ENCODE assay signal across 11 cellular contexts in genomic region chr9:121326130-121326838, GRCh38. TPM values are rescaled to one million over a fixed set of nuclear protein-coding genes. Genes with fewer than 3 reads are reported as not detected.
DNase-seq lines count a peak whose midpoint lies in the region; ATAC-seq, FAIRE-seq and TF ChIP-seq lines count a peak whose summit lies in the region.
"Had no signal": no experiment of that assay in that cellular context is flagged by ENCODE, and none has a peak within 500 bp of the region (broad histone marks: within the 10 kb centered on the region; RNA-seq: fewer than 3 reads in every experiment).

No MANE protein-coding gene starts in this region.

- no peak for TF ChIP-seq CTCF in K562 (IDR thresholded peaks at IDR 0.05 in 2 of 3, conservative IDR thresholded peaks at IDR 0.05 in 1 of 3; ENCODE audit: insufficient read depth in 2 of 3, low read depth in 1 of 3, low read length in 3 of 3)

- H3K9me1 ChIP-seq in K562 (ENCODE audit: control insufficient read depth, insufficient read depth, low read length) = no peaks in the 10 kb centered on the region

- H3K9me3 ChIP-seq in K562 (replicated peaks; ENCODE audit: control insufficient read depth, insufficient read depth, low read depth, low read length) = no peaks in the 10 kb centered on the region

- no peak overlapping the region for H2AFZ ChIP-seq in K562 (ENCODE audit: low read depth, low read length)

- intact Hi-C loops in K562 (cut with micrococcal nuclease) = loop anchor here (10.0 kb wide), 1 partner anchor 581 kb away; no protein-coding TSS in a partner anchor
- intact Hi-C loops in left ventricle myocardium superior (cut with micrococcal nuclease) = loop anchor here (10.0 kb wide), 1 partner anchor 49 kb away; the partner anchor contains the start of gene STOM

- H3K4me1 Mint-ChIP-seq in immature natural killer cell = peaks cover 36 to 51% of the 10 kb centered on the region in 2 donors

- no peak overlapping the region for H3K9ac ChIP-seq in K562 (ENCODE audit: insufficient read depth in 1 of 2, low read depth in 2 of 2, low read length in 2 of 2)

- POLR2A ChIA-PET in K562 (lab: Yijun Ruan, JAX) = interaction anchor here (1.2 kb wide), 1 partner anchor 18 kb away, joined by 4 read pairs; no protein-coding TSS in a partner anchor

- TF ChIP-seq EP300 in K562 (IDR thresholded peaks at IDR 0.05; ENCODE audit: low read length) = no peak

- no TSS peak for BruUV-seq in K562 (replicated peaks; lab: Mats Ljungman, UMichigan)

- no peak overlapping the region for H3K27ac Mint-ChIP-seq in immature natural killer cell

- no peak for TF ChIP-seq RAD21 in K562 (CRISPR knock-in tag; conservative IDR thresholded peaks at IDR 0.05 in 1 of 2, IDR thresholded peaks at IDR 0.05 in 1 of 2)

- DNase-seq in COR-L47 (lab: John Stamatoyannopoulos, UW) (peak; percentile 14), K562 (ENCODE audit: extremely low read depth in 1 of 4, low spot score in 3 of 4) (no peak), left ventricle myocardium superior (peak; percentile 89), putamen (ENCODE audit: low spot score) (peak; percentile 54), SW 1271 (lab: John Stamatoyannopoulos, UW) (no peak), CD1c-positive myeloid dendritic cell (ENCODE audit: extremely low spot score) (no peak), immature natural killer cell (no peak)
- DNase-seq in activated CD4-positive, alpha-beta T cell treated with anti-CD3 and anti-CD28 coated beads, Interleukin-2, amount 50 U/mL, for 4 hours = no peak
- DNase-seq: DMS79 treated with DMSO at 0.1 percent for 48 hours, T-helper 9 cell had no signal

- in situ Hi-C loops in K562 (cut with MboI) = no loop called here

- H3K27ac ChIP-seq in K562 (ENCODE audit: extremely low read depth, low read depth, low read length) = no peak overlapping the region

- no peak for FAIRE-seq in K562 (lab: Jason Lieb, UNC)
- FAIRE-seq: colon had no signal

- peaks cover 16 to 61% (median 31%) of the 10 kb centered on the region in 3 donors for H3K36me3 Mint-ChIP-seq in immature natural killer cell

- 35% methylated on average over 13 of the region's 19 CpGs for WGBS in K562 (ENCODE audit: insufficient coverage, low coverage, missing lambda C conversion rate)

- peaks cover 0 to 3% (median 0%) of the 10 kb centered on the region in 3 donors for H3K27me3 Mint-ChIP-seq in immature natural killer cell (ENCODE audit: low read depth in 3 of 3)

- no peak overlapping the region for H3K4me3 Mint-ChIP-seq in immature natural killer cell

- ATAC-seq in K562 = no peak
- ATAC-seq in left ventricle myocardium superior = peak; percentile 89

- no peaks in the 10 kb centered on the region for H3K79me2 ChIP-seq in K562 (ENCODE audit: control insufficient read depth, insufficient read depth, low read length)

- no peaks in the 10 kb centered on the region; the same call in 2 of the 3 replicates for H3K36me3 ChIP-seq in K562 (ENCODE audit: control insufficient read depth, insufficient read depth, low read length)

- H3K9me3 Mint-ChIP-seq in immature natural killer cell = no peaks in the 10 kb centered on the region

- H4K20me1 ChIP-seq in K562 (replicated peaks; ENCODE audit: control insufficient read depth, insufficient read depth, low read length) = no peaks in the 10 kb centered on the region

- TF ChIP-seq POLR2A in K562 (conservative IDR thresholded peaks at IDR 0.05) = no peak

- CTCF ChIA-PET in K562 (lab: Yijun Ruan, JAX; ENCODE audit: low intra/inter-chr PET ratio) = no interaction called here

- no peaks in the 10 kb centered on the region for H3K27me3 ChIP-seq in K562 (ENCODE audit: control insufficient read depth in 2 of 2, insufficient read depth in 2 of 2, low read length in 2 of 2)

- H3K4me3 ChIP-seq in K562 = no peak overlapping the region

- H3K4me2 ChIP-seq in K562 (ENCODE audit: insufficient read depth, low read length) = no peak overlapping the region

- H3K4me1 ChIP-seq in K562 (replicated peaks in 1 of 2; ENCODE audit: control insufficient read depth in 2 of 2, insufficient read depth in 2 of 2, low read length in 2 of 2) = peaks cover 0 to 4% of the 10 kb centered on the region in 2 experiments; a peak in 2 of 5 replicates

TF ChIP-seq in K562, 482 proteins besides CTCF, POLR2A, EP300 and RAD21:
- TF ChIP-seq ADNP (tag; IDR thresholded peaks at IDR 0.05) (no peak), RFX1 (IDR thresholded peaks at IDR 0.05) (peak; percentile 21; the same call in 1 of the 2 replicates)

RNA-seq across cellular contexts. Expression of gene STOM, which starts 43.8 kb away (rescaled TPM):
- 57.6 and 69.2 TPM in 2 replicates for total RNA-seq in K562 (2011; cell fraction: chromatin; rRNA removed; ENCODE audit: low replicate concordance)
- total RNA-seq in K562 (2011; cell fraction: nucleolus; rRNA removed) = 86.6 and 95.4 TPM in 2 replicates
- 109 and 133 TPM in 2 replicates for total RNA-seq in K562 (2011; cell fraction: nucleoplasm; rRNA removed)
- total RNA-seq in K562 (2014; rRNA removed) (23.2 and 34.7 TPM in 2 replicates), K562 (2014; rRNA removed; fragmentation: Illumina TruSeq; extraction: Trizol) (43.9 and 52.4 TPM in 2 replicates), K562 (2015; rRNA removed; fragmentation: Illumina TruSeq; extraction: Trizol) (54.4 and 58.1 TPM in 2 replicates), K562 (2021) (56.7 and 56.9 TPM in 2 replicates), left ventricle myocardium superior (153 TPM)
- polyA plus RNA-seq in K562 (2011; rRNA removed) (62.6 and 140 TPM in 2 replicates), K562 (2014; fragmentation: Illumina TruSeq; extraction: Trizol) (46.9 and 49.4 TPM in 2 replicates), K562 (2014; fragmentation: Nextera tagmentation; extraction: Ambion mirVana) (10 to 100 TPM; 24.6 to 35.8 TPM), K562 (2014; rRNA removed) (33.5 and 43.0 TPM in 2 replicates), immature natural killer cell (100 to 1,000 TPM; 472 to 632 (median 495) TPM)
- polyA plus RNA-seq in K562 (2011; cell fraction: cytosol; rRNA removed) = 46.5 and 61.5 TPM in 2 replicates
- 15.3 and 22.4 TPM in 2 replicates for polyA plus RNA-seq in K562 (2011; cell fraction: nucleus; rRNA removed)
- polyA plus RNA-seq in K562 (2012) = 27.0 and 42.0 TPM in 2 replicates
- 40.2 and 82.5 TPM in 2 replicates for polyA minus RNA-seq in K562 (2011; rRNA and poly(A)+ RNA removed)
- polyA minus RNA-seq in K562 (2011; cell fraction: cytosol; rRNA and poly(A)+ RNA removed) = 37.9 and 62.8 TPM in 2 replicates
- polyA minus RNA-seq in K562 (2011; cell fraction: nucleus; rRNA and poly(A)+ RNA removed) = 11.0 and 11.8 TPM in 2 replicates

RNA-seq across cellular contexts. Expression of gene GSN, which starts 58.3 kb away (rescaled TPM):
- 15.3 and 27.0 TPM in 2 replicates for total RNA-seq in K562 (2011; cell fraction: chromatin; rRNA removed; ENCODE audit: low replicate concordance)
- 9.9 and 11.0 TPM in 2 replicates for total RNA-seq in K562 (2011; cell fraction: nucleolus; rRNA removed)
- 8.1 and 9.2 TPM in 2 replicates for total RNA-seq in K562 (2011; cell fraction: nucleoplasm; rRNA removed)
- 8.2 and 10.8 TPM in 2 replicates for total RNA-seq in K562 (2014; rRNA removed)
- total RNA-seq in K562 (2014; rRNA removed; fragmentation: Illumina TruSeq; extraction: Trizol) = 3.3 and 3.5 TPM in 2 replicates
- 12.3 and 12.4 TPM in 2 replicates for total RNA-seq in K562 (2015; rRNA removed; fragmentation: Illumina TruSeq; extraction: Trizol)
- total RNA-seq in K562 (2021) = 9.0 and 9.6 TPM in 2 replicates
- polyA plus RNA-seq in K562 (2011; rRNA removed) = 16.6 and 24.2 TPM in 2 replicates
- 27.5 and 34.5 TPM in 2 replicates for polyA plus RNA-seq in K562 (2011; cell fraction: cytosol; rRNA removed)
- polyA plus RNA-seq in K562 (2011; cell fraction: nucleus; rRNA removed) = 15.8 and 17.0 TPM in 2 replicates
- polyA plus RNA-seq in K562 (2012) = 11.2 and 34.5 TPM in 2 replicates
- 5.2 and 7.4 TPM in 2 replicates for polyA plus RNA-seq in K562 (2014; fragmentation: Illumina TruSeq; extraction: Trizol)
- polyA plus RNA-seq in K562 (2014; fragmentation: Nextera tagmentation; extraction: Ambion mirVana) = under 1 TPM; 0.39 to 0.41 TPM
- polyA plus RNA-seq in K562 (2014; rRNA removed) = 7.5 and 11.2 TPM in 2 replicates
- polyA minus RNA-seq in K562 (2011; rRNA and poly(A)+ RNA removed) = 23.7 and 31.3 TPM in 2 replicates
- polyA minus RNA-seq in K562 (2011; cell fraction: cytosol; rRNA and poly(A)+ RNA removed) = 24.8 and 27.9 TPM in 2 replicates
- polyA minus RNA-seq in K562 (2011; cell fraction: nucleus; rRNA and poly(A)+ RNA removed) = 6.2 and 9.0 TPM in 2 replicates
- 717 TPM for total RNA-seq in left ventricle myocardium superior
- polyA plus RNA-seq in immature natural killer cell = 100 to 1,000 TPM; 199 to 325 (median 226) TPM

Comparison
In these comparisons a context has a peak if more than half of its experiments do, and no peak if none do; other contexts are left out.
1. DNase-seq: peak in COR-L47 (single experiment), left ventricle myocardium superior (single experiment) and putamen (single experiment); none in K562 (0 of 4), SW 1271 (0 of 2), CD1c-positive myeloid dendritic cell (single experiment), activated CD4-positive, alpha-beta T cell treated with anti-CD3 and anti-CD28 coated beads, Interleukin-2, amount 50 U/mL, for 4 hours (0 of 2) and immature natural killer cell (0 of 3).
2. RNA of gene GSN, which starts 58.3 kb away (total RNA-seq): 717 TPM in left ventricle myocardium superior (single experiment); 3.3 to 27.0 TPM in K562; every median in the first group is over 10 times any median in the second.